Comparison of ENCODE assay signal across 8 cellular contexts in the genomic region with DNA sequence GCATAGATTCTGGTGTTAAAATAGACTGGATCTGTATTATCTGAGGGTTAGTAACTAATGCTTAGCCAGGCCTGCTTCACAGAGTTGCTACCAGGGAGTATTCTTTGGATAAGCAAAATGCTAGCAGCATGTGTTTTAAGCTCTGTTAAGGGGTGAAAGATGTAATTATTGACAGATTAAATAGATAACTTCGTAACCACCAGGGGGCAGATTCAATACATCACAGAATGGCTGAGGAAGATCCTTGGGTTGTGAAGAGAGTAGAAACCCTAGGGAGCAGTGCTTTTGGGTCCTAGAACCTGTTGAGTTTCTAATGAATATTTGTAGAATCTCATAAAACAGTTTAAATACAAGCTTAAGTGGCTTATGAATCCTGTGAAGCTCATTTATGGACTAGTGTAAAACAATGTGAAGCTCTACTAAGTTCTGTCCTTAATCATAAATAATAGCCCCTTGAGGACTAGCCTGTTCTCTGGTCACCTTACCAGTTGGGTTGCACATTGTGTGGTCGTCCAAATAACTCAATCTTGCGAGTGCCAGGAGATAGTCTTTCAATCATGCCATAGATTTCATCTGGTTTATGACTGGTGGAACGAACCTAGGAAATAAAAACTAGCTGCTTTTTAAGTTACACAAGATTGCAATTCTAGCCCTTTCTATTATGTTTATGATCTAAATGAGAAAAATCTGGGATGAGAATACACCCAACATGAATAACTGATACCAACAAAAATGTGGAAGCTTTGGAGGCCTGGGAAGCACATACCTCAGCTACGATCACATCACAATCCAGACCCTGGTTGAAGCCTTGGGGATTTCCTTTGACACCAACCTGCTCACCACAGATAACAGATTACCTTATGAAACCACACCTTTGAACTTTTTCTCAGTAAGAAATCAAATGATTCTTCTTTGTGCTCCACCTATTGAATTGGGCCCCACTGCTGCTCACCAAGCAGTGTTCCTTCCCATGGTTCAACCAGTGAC. TPM values are rescaled to one million over a fixed set of nuclear protein-coding genes. Genes with fewer than 3 reads are reported as not detected.
DNase-seq lines count a peak whose midpoint lies in the region; ATAC-seq, FAIRE-seq and TF ChIP-seq lines count a peak whose summit lies in the region.

No MANE protein-coding gene starts in this region.

- H3K4me3 ChIP-seq in ACC112 (ENCODE audit: low read depth, low read length) (no peak overlapping the region), Peyer's patch (no peak overlapping the region), right lobe of liver (no peak overlapping the region)

- DNase-seq in LHCN-M2 (ENCODE audit: low read depth) (peak; percentile 55), Peyer's patch (no peak), cerebellar cortex (ENCODE audit: low spot score) (peak; percentile 61), right lobe of liver (no peak), COLO668 (lab: John Stamatoyannopoulos, UW; ENCODE audit: unreplicated experiment) (no peak), GOT3 (lab: John Stamatoyannopoulos, UW) (no peak)

- H3K27me3 ChIP-seq in ACC112 (ENCODE audit: insufficient read depth, low read length) (no peaks in the 10 kb centered on the region), Peyer's patch (no peaks in the 10 kb centered on the region), right lobe of liver (no peaks in the 10 kb centered on the region)

- peaks cover 9% of the 10 kb centered on the region for H3K79me2 ChIP-seq in ACC112 (ENCODE audit: control insufficient read depth, insufficient read depth, low read length, unreplicated experiment)

- 49% methylated on average over 4 of the region's 5 CpGs for WGBS in right lobe of liver (ENCODE audit: insufficient coverage, low coverage, low lambda C conversion rate, missing lambda C conversion rate)

- FAIRE-seq in G401.6 (lab: Jason Lieb, UNC) = peak; percentile 54

- TF ChIP-seq CTCF in Peyer's patch (IDR thresholded peaks at IDR 0.05) (peak in 4 of 6 experiments; percentile 47 to 67 (median 62)), right lobe of liver (IDR thresholded peaks at IDR 0.05) (peak; percentile 44 to 53 (median 46))

- intact Hi-C loops in right lobe of liver (cut with DNase I) = loop anchor here in 1 of 2 donors (10.0 kb wide), 1 partner anchor 56 kb away; no protein-coding TSS in a partner anchor

- peaks cover 41% of the 10 kb centered on the region for H3K36me3 ChIP-seq in ACC112 (ENCODE audit: insufficient read depth, low read length)
- peaks cover 0 to 82% (median 0%) of the 10 kb centered on the region in 3 donors for H3K36me3 ChIP-seq in Peyer's patch
- H3K36me3 ChIP-seq in right lobe of liver = peaks cover 0 to 75% (median 35%) of the 10 kb centered on the region in 4 donors

- no peak overlapping the region for H2AFZ ChIP-seq in ACC112 (ENCODE audit: low read length, unreplicated experiment)

- no peaks in the 10 kb centered on the region for H3K9me3 ChIP-seq in Peyer's patch
- no peaks in the 10 kb centered on the region for H3K9me3 ChIP-seq in right lobe of liver

- TF ChIP-seq POLR2A in Peyer's patch (IDR thresholded peaks at IDR 0.05) (no peak), right lobe of liver (IDR thresholded peaks at IDR 0.05) (no peak)

- peak; percentile 64 to 77 (median 70) for ATAC-seq in right lobe of liver

- H3K4me1 ChIP-seq in ACC112 (ENCODE audit: control insufficient read depth, insufficient read depth, low read length, unreplicated experiment) (peaks cover 6% of the 10 kb centered on the region), Peyer's patch (no peaks in the 10 kb centered on the region), right lobe of liver (no peaks in the 10 kb centered on the region)

- H3K27ac ChIP-seq in ACC112 (ENCODE audit: low read depth, low read length) (peak overlapping the region; percentile 27; the same call in 1 of the 2 replicates), Peyer's patch (no peak overlapping the region), right lobe of liver (no peak overlapping the region)

RNA-seq across cellular contexts. Expression of a gene that starts 12.3 kb away (rescaled TPM):
- total RNA-seq in LHCN-M2 (2014; rRNA removed) = 74.3 and 85.0 TPM in 2 replicates
- 26.7 TPM for polyA plus RNA-seq in LHCN-M2 (2012)
- total RNA-seq in Peyer's patch = 100 to 1,000 TPM in 1 of 4 donors, 10 to 100 TPM in 3; 32.9 to 130 (median 44.3) TPM
- total RNA-seq in right lobe of liver = 10 to 100 TPM; 14.7 to 26.7 (median 18.4) TPM

RNA-seq across cellular contexts. Expression of a gene that starts 21.8 kb away (rescaled TPM):
- total RNA-seq in LHCN-M2 (2014; rRNA removed) (30.7 and 44.7 TPM in 2 replicates), Peyer's patch (10 to 100 TPM; 31.4 to 74.5 (median 61.7) TPM), right lobe of liver (10 to 100 TPM; 19.9 to 37.0 (median 33.3) TPM)
- polyA plus RNA-seq in LHCN-M2 (2012) = 69.9 TPM

RNA-seq across cellular contexts. Expression of a gene that starts 22.1 kb away (rescaled TPM):
- total RNA-seq in LHCN-M2 (2014; rRNA removed) (36.5 and 39.9 TPM in 2 replicates), Peyer's patch (10 to 100 TPM in 3 of 4 donors, 1 to 10 TPM in 1; 7.4 to 22.4 (median 20.8) TPM), right lobe of liver (1 to 10 TPM; 6.8 to 9.4 (median 8.0) TPM)
- polyA plus RNA-seq in LHCN-M2 (2012) = 15.5 TPM

RNA-seq across cellular contexts. Expression of a gene that starts 27.3 kb away (rescaled TPM):
- 3.5 and 7.1 TPM in 2 replicates for total RNA-seq in LHCN-M2 (2014; rRNA removed)
- 4.1 TPM for polyA plus RNA-seq in LHCN-M2 (2012)
- total RNA-seq in Peyer's patch = 1 to 10 TPM; 1.4 to 5.0 (median 4.0) TPM
- 1 to 10 TPM in 2 of 6 experiments, under 1 TPM in 4; 0.40 to 2.9 (median 0.69) TPM for total RNA-seq in right lobe of liver

RNA-seq across cellular contexts. Expression of a gene that starts 42.9 kb away (rescaled TPM):
- total RNA-seq in LHCN-M2 (2014; rRNA removed) = 49.1 and 50.1 TPM in 2 replicates
- 32.5 TPM for polyA plus RNA-seq in LHCN-M2 (2012)
- total RNA-seq in Peyer's patch = 100 to 1,000 TPM in 1 of 4 donors, 10 to 100 TPM in 3; 46.2 to 112 (median 78.4) TPM
- total RNA-seq in right lobe of liver = 10 to 100 TPM; 20.5 to 28.3 (median 24.8) TPM

Comparison
In these comparisons a context has a peak if more than half of its experiments do, and no peak if none do; other contexts are left out.
1. DNase-seq: peak in LHCN-M2 (single experiment) and cerebellar cortex (single experiment); none in Peyer's patch (0 of 3), right lobe of liver (0 of 3), COLO668 (single experiment) and GOT3 (single experiment).